8 cellular contexts compared by ENCODE assay signal in genomic region chr17:31390748-31391495, GRCh38. TPM values are rescaled to one million over a fixed set of nuclear protein-coding genes. Genes with fewer than 3 reads are reported as not detected.
DNase-seq lines count a peak whose midpoint lies in the region; ATAC-seq and TF ChIP-seq lines count a peak whose summit lies in the region.

No MANE protein-coding gene starts in this region.

- no peaks in the 10 kb centered on the region for H3K36me3 ChIP-seq in thymus (ENCODE audit: control insufficient read depth, insufficient read depth)

- in situ Hi-C loops in astrocyte of the spinal cord (cut with HindIII; ENCODE audit: low sequenced_read_pairs) = no loop called here

- peak overlapping the region; percentile 60 for H3K4me3 Mint-ChIP-seq in activated CD4-positive, alpha-beta T cell treated with anti-CD3 and anti-CD28 coated beads for 36 hours

- POLR2A ChIA-PET in activated CD4-positive, alpha-beta T cell treated with anti-CD3 and anti-CD28 coated beads for 36 hours (lab: Charles Lee) = no interaction called here

- H3K9me3 Mint-ChIP-seq in activated CD4-positive, alpha-beta T cell treated with anti-CD3 and anti-CD28 coated beads for 36 hours (ENCODE audit: low read depth) = no peaks in the 10 kb centered on the region

- no peaks in the 10 kb centered on the region for H3K36me3 Mint-ChIP-seq in activated CD4-positive, alpha-beta T cell treated with anti-CD3 and anti-CD28 coated beads for 36 hours (ENCODE audit: low read depth)

- WGBS in thymus = 20% methylated on average over 56 of the region's 56 CpGs

- H3K9me3 ChIP-seq in thymus (ENCODE audit: control insufficient read depth) = no peaks in the 10 kb centered on the region

- H3K27me3 Mint-ChIP-seq in activated CD4-positive, alpha-beta T cell treated with anti-CD3 and anti-CD28 coated beads for 36 hours = peaks cover 37% of the 10 kb centered on the region

- intact Hi-C loops in activated CD4-positive, alpha-beta T cell treated with anti-CD3 and anti-CD28 coated beads for 36 hours (cut with DNase I, micrococcal nuclease) = no loop called here

- ATAC-seq in activated CD4-positive, alpha-beta T cell treated with anti-CD3 and anti-CD28 coated beads for 36 hours = no peak
- ATAC-seq in left lobe of liver = peak; percentile 5

- TF ChIP-seq CTCF in astrocyte of the spinal cord (IDR thresholded peaks at IDR 0.05; ENCODE audit: low read depth, low read length) = no peak

- no peak for DNase-seq in activated CD4-positive, alpha-beta T cell treated with anti-CD3 and anti-CD28 coated beads for 36 hours
- no peak for DNase-seq in activated CD4-positive, alpha-beta T cell treated with anti-CD3 and anti-CD28 coated beads for 48 hours
- DNase-seq in astrocyte of the spinal cord (ENCODE audit: low read depth, low spot score) (no peak), left lobe of liver (ENCODE audit: low spot score) (peak; percentile 37), NK-92 (lab: John Stamatoyannopoulos, UW; ENCODE audit: unreplicated experiment) (no peak), DMS153 (lab: John Stamatoyannopoulos, UW) (no peak), Ammon's horn (ENCODE audit: low spot score) (no peak)

- CTCF ChIA-PET in activated CD4-positive, alpha-beta T cell treated with anti-CD3 and anti-CD28 coated beads for 36 hours (lab: Charles Lee) = interaction anchor here (0.7 to 0.9 kb wide), 2 partner anchors 18 to 126 kb away, joined by 3 read pairs; no protein-coding TSS in a partner anchor

- H3K27me3 ChIP-seq in thymus (ENCODE audit: control insufficient read depth, insufficient read depth) = peaks cover 42% of the 10 kb centered on the region

- H3K4me1 Mint-ChIP-seq in activated CD4-positive, alpha-beta T cell treated with anti-CD3 and anti-CD28 coated beads for 36 hours = peaks cover 3% of the 10 kb centered on the region

- H3K4me3 ChIP-seq in astrocyte of the spinal cord (ENCODE audit: low read depth, low read length) (peak overlapping the region; percentile 24), thymus (ENCODE audit: low read length) (peak overlapping the region; percentile 57)

- H3K27ac ChIP-seq in thymus (ENCODE audit: low read depth) = no peak overlapping the region

- peaks cover 4% of the 10 kb centered on the region for H3K4me1 ChIP-seq in thymus (ENCODE audit: control insufficient read depth, insufficient read depth, low read length)

- H3K27ac Mint-ChIP-seq in activated CD4-positive, alpha-beta T cell treated with anti-CD3 and anti-CD28 coated beads for 36 hours = no peak overlapping the region

RNA-seq across cellular contexts. Expression of gene RAB11FIP4, which starts 0.6 kb away (rescaled TPM):
- total RNA-seq in activated CD4-positive, alpha-beta T cell treated with anti-CD3 and anti-CD28 coated beads for 36 hours = 10 to 100 TPM; 30.3 to 41.4 TPM
- total RNA-seq in left lobe of liver = 6.5 TPM
- polyA plus RNA-seq in thymus = 5.3 TPM
